29 cellular contexts compared by ENCODE assay signal in genomic region chr16:84370723-84371552, GRCh38. TPM values are rescaled to one million over a fixed set of nuclear protein-coding genes. Genes with fewer than 3 reads are reported as not detected.
DNase-seq lines count a peak whose midpoint lies in the region; ATAC-seq and TF ChIP-seq lines count a peak whose summit lies in the region.
"Had no signal": no experiment of that assay in that cellular context is flagged by ENCODE, and none has a peak within 500 bp of the region (broad histone marks: within the 10 kb centered on the region; RNA-seq: fewer than 3 reads in every experiment).

No MANE protein-coding gene starts in this region.

- H3K14ac ChIP-seq in H9 (ENCODE audit: insufficient read depth, low read length): no peak overlapping the region

- no peak overlapping the region for H2AK5ac ChIP-seq in H9 (ENCODE audit: insufficient read length, low read length)

- H3K9me3 ChIP-seq in HCT116 (ENCODE audit: control insufficient read depth in 1 of 2, insufficient read depth in 1 of 2, low read depth in 1 of 2, low read length in 2 of 2) (no peaks in the 10 kb centered on the region), mucosa of descending colon (no peaks in the 10 kb centered on the region), BE2C (no peaks in the 10 kb centered on the region), H9 (ENCODE audit: control insufficient read depth, low read depth, low read length) (no peaks in the 10 kb centered on the region)
- H3K9me3 ChIP-seq: right atrium auricular region, spleen, testis, uterus had no signal

- H3K4me2 ChIP-seq in HCT116 (ENCODE audit: low read length): peak overlapping the region; percentile 47
- H3K4me2 ChIP-seq in H9 (ENCODE audit: insufficient read depth, insufficient read length, low read length): no peak overlapping the region
- H3K4me2 ChIP-seq: neural progenitor cell had no signal

- H3K36me3 Mint-ChIP-seq in WTC11 (no peaks in the 10 kb centered on the region), H9 (ENCODE audit: insufficient read depth in 1 of 3, low read depth in 3 of 3) (no peaks in the 10 kb centered on the region)
- H3K36me3 Mint-ChIP-seq: neural progenitor cell had no signal

- no peak for TF ChIP-seq RAD21 in HCT116 (IDR thresholded peaks at IDR 0.05; ENCODE audit: low read depth)

- H4K5ac ChIP-seq in H9 (ENCODE audit: insufficient read length, low read depth, low read length): no peak overlapping the region

- H4K20me1 ChIP-seq in HCT116 (ENCODE audit: insufficient read depth): no peaks in the 10 kb centered on the region
- H4K20me1 ChIP-seq in H9 (ENCODE audit: control insufficient read depth, insufficient read depth, insufficient read length): no peaks in the 10 kb centered on the region

- H3K56ac ChIP-seq in H9 (ENCODE audit: insufficient read length, low read depth, low read length): no peak overlapping the region

- H2BK20ac ChIP-seq in H9 (ENCODE audit: low read depth, low read length, poor library complexity, severe bottlenecking): no peak overlapping the region

- no peaks in the 10 kb centered on the region for H3K36me3 ChIP-seq in HCT116 (ENCODE audit: control insufficient read depth in 1 of 2, insufficient read depth in 2 of 2, low read length in 2 of 2)
- no peaks in the 10 kb centered on the region for H3K36me3 ChIP-seq in mucosa of descending colon (ENCODE audit: low read depth)
- no peaks in the 10 kb centered on the region for H3K36me3 ChIP-seq in BE2C
- H3K36me3 ChIP-seq: neural progenitor cell, right atrium auricular region, spleen, uterus had no signal

- no peak overlapping the region for H3K18ac ChIP-seq in H9 (ENCODE audit: insufficient read length, low read depth, low read length)

- H3K23me2 ChIP-seq in H9 (ENCODE audit: insufficient read length, low read depth, low read length, poor library complexity, severe bottlenecking): peaks cover 8% of the 10 kb centered on the region

- H2AFZ ChIP-seq in HCT116 (ENCODE audit: low read depth, low read length, poor library complexity, severe bottlenecking) (no peak overlapping the region), H9 (ENCODE audit: low read length) (no peak overlapping the region)
- H2AFZ ChIP-seq: neural progenitor cell had no signal

- H3K27me3 Mint-ChIP-seq in WTC11 (ENCODE audit: low read depth) (peaks cover 32% of the 10 kb centered on the region), H9 (ENCODE audit: low read depth) (peaks cover 46% of the 10 kb centered on the region)

- no peak overlapping the region for H3K23ac ChIP-seq in H9 (ENCODE audit: insufficient read length, low read depth, low read length)

- WGBS in H9 (ENCODE audit: extremely low coverage, insufficient read length, low lambda C conversion rate): no CpG with 5 or more reads among the region's 8 CpGs

- H3K4me1 Mint-ChIP-seq in WTC11 (peaks cover 30% of the 10 kb centered on the region), H9 (peaks cover 16 to 32% of the 10 kb centered on the region in 2 experiments)

- H4K8ac ChIP-seq in H9 (replicated peaks; ENCODE audit: insufficient read length, low read depth, low read length): no peak overlapping the region

- TF ChIP-seq POLR2A in HCT116 (IDR thresholded peaks at IDR 0.05; ENCODE audit: borderline replicate concordance, extremely low read depth, insufficient read depth, insufficient read length): no peak

- H3K4me3 ChIP-seq in HCT116 (replicated peaks in 1 of 2; ENCODE audit: low read depth in 1 of 2, low read length in 2 of 2) (no peak overlapping the region), mucosa of descending colon (no peak overlapping the region), BE2C (ENCODE audit: low read depth, low read length) (no peak overlapping the region)
- H3K4me3 ChIP-seq: neural progenitor cell, right atrium auricular region, spleen, testis, uterus had no signal

- H3K4me1 ChIP-seq in HCT116 (ENCODE audit: control insufficient read depth in 1 of 2, insufficient read depth in 2 of 2, low read length in 2 of 2) (peaks cover 23 to 38% of the 10 kb centered on the region in 2 experiments), mucosa of descending colon (ENCODE audit: low read depth) (peaks cover 29% of the 10 kb centered on the region), BE2C (no peaks in the 10 kb centered on the region), H9 (ENCODE audit: insufficient read depth, low read length) (peaks cover 11% of the 10 kb centered on the region; the same call in 1 of the 2 replicates)
- H3K4me1 ChIP-seq: testis had no signal

- no peak overlapping the region for H3K4me3 Mint-ChIP-seq in WTC11
- no peak overlapping the region for H3K4me3 Mint-ChIP-seq in H9
- H3K4me3 Mint-ChIP-seq: activated CD4-positive, alpha-beta T cell treated with anti-CD3 and anti-CD28 coated beads, Interleukin-2, amount 10 ng/mL, durations not matched to agents 24 days and 14 days; activated naive CD8-positive, alpha-beta T cell; neural progenitor cell; stimulated activated naive CD8-positive, alpha-beta T cell treated with anti-CD3 and anti-CD28 coated beads, Interleukin-15, Interleukin-2, amounts not matched to agents 100 ng/mL and 50 ng/mL, for 24 hours had no signal

- ATAC-seq in HCT116: no peak
- no peak for ATAC-seq in WTC11
- ATAC-seq in mucosa of descending colon: peak; percentile 32
- ATAC-seq in SK-N-SH treated with all-trans-retinoic acid at 6 μM for 48 hours: no peak

- no peaks in the 10 kb centered on the region for H3K79me1 ChIP-seq in H9 (ENCODE audit: insufficient read depth, low read depth, low read length, poor library complexity, severe bottlenecking)

- POLR2A ChIA-PET in HCT116 (lab: Charles Lee) (no interaction called here), WTC11 (lab: Charles Lee) (no interaction called here)

- no peak overlapping the region for H2BK120ac ChIP-seq in H9 (ENCODE audit: low read depth, low read length, poor library complexity, severe bottlenecking)

- H3K27me3 ChIP-seq in HCT116 (ENCODE audit: insufficient read depth, low read length): no peaks in the 10 kb centered on the region
- H3K27me3 ChIP-seq in BE2C: peaks cover 69% of the 10 kb centered on the region
- no peaks in the 10 kb centered on the region; the same call in 1 of the 2 replicates for H3K27me3 ChIP-seq in H9 (ENCODE audit: insufficient read depth, low read length)
- H3K27me3 ChIP-seq: testis had no signal

- TF ChIP-seq CTCF in C4-2B (conservative IDR thresholded peaks at IDR 0.05): no peak
- TF ChIP-seq CTCF in HCT116 (IDR thresholded peaks at IDR 0.05 in 2 of 3, conservative IDR thresholded peaks at IDR 0.05 in 1 of 3; ENCODE audit: borderline replicate concordance in 1 of 3, insufficient read depth in 1 of 3, low read depth in 2 of 3, low read length in 2 of 3): no peak
- no peak for TF ChIP-seq CTCF in WTC11 (IDR thresholded peaks at IDR 0.05)
- no peak for TF ChIP-seq CTCF in mucosa of descending colon (IDR thresholded peaks at IDR 0.05)
- no peak for TF ChIP-seq CTCF in BE2C (IDR thresholded peaks at IDR 0.05; ENCODE audit: low read depth, low read length)
- no peak for TF ChIP-seq CTCF in H9 (conservative IDR thresholded peaks at IDR 0.05)

- no peaks in the 10 kb centered on the region for H3K9me2 ChIP-seq in HCT116 (ENCODE audit: insufficient read depth)

- no peak overlapping the region for H2BK5ac ChIP-seq in H9 (ENCODE audit: insufficient read length, low read length)

- CTCF ChIA-PET in HCT116 (lab: Charles Lee) (no interaction called here), WTC11 (lab: Charles Lee) (no interaction called here)

- no peak overlapping the region for H4K91ac ChIP-seq in H9 (ENCODE audit: insufficient read length, low read depth, low read length)

- no peak overlapping the region for H3K9ac ChIP-seq in HCT116 (ENCODE audit: low read length)
- H3K9ac ChIP-seq in H9 (ENCODE audit: extremely low read depth, insufficient read length, low read length): no peak overlapping the region
- H3K9ac ChIP-seq: neural progenitor cell had no signal

- H2BK15ac ChIP-seq in H9 (ENCODE audit: low read depth, low read length): no peak overlapping the region

- H2BK12ac ChIP-seq in H9 (ENCODE audit: insufficient read length, low read depth, low read length): no peak overlapping the region

- intact Hi-C loops in HCT116 (cut with micrococcal nuclease): no loop called here
- intact Hi-C loops in mucosa of descending colon (cut with DNase I, micrococcal nuclease): no loop called here

- H3K79me2 ChIP-seq in HCT116 (ENCODE audit: insufficient read depth, low read length): no peaks in the 10 kb centered on the region
- H3K79me2 ChIP-seq in H9 (ENCODE audit: insufficient read depth, low read length): no peaks in the 10 kb centered on the region

- H3K27ac ChIP-seq in C4-2B (peak overlapping the region; percentile 34), HCT116 (ENCODE audit: low read depth, low read length) (no peak overlapping the region), H9 (ENCODE audit: insufficient read length, low read depth, low read length) (no peak overlapping the region)
- H3K27ac ChIP-seq: neural progenitor cell, right atrium auricular region, spleen, testis, uterus had no signal

- H3K4ac ChIP-seq in H9 (ENCODE audit: low read depth, low read length): no peak overlapping the region

- H3K9me3 Mint-ChIP-seq in WTC11 (no peaks in the 10 kb centered on the region), H9 (no peaks in the 10 kb centered on the region)
- H3K9me3 Mint-ChIP-seq: activated CD4-positive, alpha-beta T cell treated with anti-CD3 and anti-CD28 coated beads, Interleukin-2, amount 10 ng/mL, durations not matched to agents 24 days and 14 days; neural progenitor cell; stimulated activated naive CD8-positive, alpha-beta T cell treated with anti-CD3 and anti-CD28 coated beads, Interleukin-15, Interleukin-2, amounts not matched to agents 100 ng/mL and 50 ng/mL, for 24 hours had no signal

- BruUV-seq in HCT116 (replicated peaks; lab: Mats Ljungman, UMichigan): no TSS peak

- H3K27ac Mint-ChIP-seq in WTC11 (no peak overlapping the region), H9 (no peak overlapping the region)
- H3K27ac Mint-ChIP-seq: activated CD4-positive, alpha-beta T cell treated with anti-CD3 and anti-CD28 coated beads, Interleukin-2, amount 10 ng/mL, durations not matched to agents 24 days and 14 days; activated naive CD8-positive, alpha-beta T cell; neural progenitor cell; stimulated activated naive CD8-positive, alpha-beta T cell treated with anti-CD3 and anti-CD28 coated beads, Interleukin-15, Interleukin-2, amounts not matched to agents 100 ng/mL and 50 ng/mL, for 24 hours had no signal

- H3T11ph ChIP-seq in H9 (ENCODE audit: low read length): no peak overlapping the region

- DNase-seq in HCT116 (ENCODE audit: low read depth, low spot score) (no peak), WTC11 (ENCODE audit: low spot score) (no peak), mucosa of descending colon (peak in 1 of 3 donors; percentile 55), BE2C (no peak), H9 (no peak)
- DNase-seq in activated T-cell treated with anti-CD3 and anti-CD28 coated beads, Interleukin-2, amount 50 U/mL, for 1 hour: no peak
- DNase-seq: activated CD4-positive, alpha-beta T cell treated with anti-CD3 and anti-CD28 coated beads, Interleukin-2, amount 10 ng/mL, durations not matched to agents 24 days and 14 days; activated effector memory CD4-positive, alpha-beta T cell treated with anti-CD3 and anti-CD28 coated beads, Interleukin-2, amount 50 U/mL, for 16 hours; aorta; DND-41; effector CD8-positive, alpha-beta T cell; hypothalamus; KG1; MM.1S; NCI-H2227 treated with DMSO at 0.1 percent for 48 hours; SIG-M5; spleen; stimulated activated CD4-positive, alpha-beta T cell treated with anti-CD3 and anti-CD28 coated beads, Interleukin-2, amount 100 ng/mL, for 24 hours; testis; uterus had no signal

- RAD21 ChIA-PET in HCT116 (lab: Charles Lee; ENCODE audit: low non-redundant PET in 1 of 2, low total read pairs in 2 of 2, uncharacterized antibody in 2 of 2, unreplicated experiment in 2 of 2): no interaction called here

RNA-seq across cellular contexts. Expression of gene ATP2C2, which starts 2.6 kb away (rescaled TPM):
- 20.3 TPM for total RNA-seq in HCT116 (2021; ENCODE audit: unreplicated experiment)
- 28.2 and 40.5 TPM in 2 replicates for polyA plus RNA-seq in HCT116 (2012)
- total RNA-seq in WTC11 (2021): 2.4 to 4.3 TPM (median 2.8 TPM) in 3 replicates
- 100 to 1,000 TPM in 2 of 3 donors, 10 to 100 TPM in 1; 98.8 to 322 (median 159) TPM for total RNA-seq in mucosa of descending colon
- polyA plus RNA-seq in BE2C (2012; ENCODE audit: insufficient read depth, insufficient read length, low read depth): not detected
- 2.8 and 4.0 TPM in 2 replicates for total RNA-seq in H9 (2021)
- total RNA-seq: activated CD4-positive, alpha-beta T cell treated with anti-CD3 and anti-CD28 coated beads, Interleukin-2, amount 10 ng/mL, durations not matched to agents 24 days and 14 days; activated CD8-positive, alpha-beta memory T cell treated with anti-CD3 and anti-CD28 coated beads for 36 hours; myocyte; right atrium auricular region had no signal
- polyA plus RNA-seq: mammary epithelial cell had no signal
